In genomic region chr7:5695037-5695708, GRCh38 we compare ENCODE assay signal across 8 cellular contexts.
DNase-seq lines count a peak whose midpoint lies in the region; ATAC-seq and TF ChIP-seq lines count a peak whose summit lies in the region.

No MANE protein-coding gene starts in this region.

- H3K4me1 ChIP-seq in Loucy (ENCODE audit: insufficient read depth, low read length, poor library complexity, severe bottlenecking) (peaks cover 72% of the 10 kb centered on the region), spleen (peaks cover 78 to 100% (median 96%) of the 10 kb centered on the region in 6 donors), BE2C (peaks cover 38% of the 10 kb centered on the region)

- H3K79me2 ChIP-seq in Loucy (ENCODE audit: insufficient read depth, low read length) = peaks cover 61% of the 10 kb centered on the region

- peaks cover 3% of the 10 kb centered on the region for H3K9me3 Mint-ChIP-seq in glutamatergic neuron (ENCODE audit: unreplicated experiment)

- peaks cover 90% of the 10 kb centered on the region for H3K4me1 Mint-ChIP-seq in glutamatergic neuron (ENCODE audit: low read depth, unreplicated experiment)

- WGBS in spleen, 5 donors = 26 to 36% (median 30%) methylated on average over 19 of the region's 19 CpGs

- H3K9ac ChIP-seq in Loucy (ENCODE audit: low read depth, low read length, poor library complexity, severe bottlenecking) = peak overlapping the region; percentile 72

- H3K27me3 ChIP-seq in Loucy (ENCODE audit: insufficient read depth, low read length, poor library complexity, severe bottlenecking) (no peaks in the 10 kb centered on the region), spleen (replicated peaks in 1 of 7) (no peaks in the 10 kb centered on the region), BE2C (no peaks in the 10 kb centered on the region)

- TF ChIP-seq POLR2A in spleen (IDR thresholded peaks at IDR 0.05) = peak in 1 of 3 donors; percentile 77

- H3K27me3 Mint-ChIP-seq in glutamatergic neuron (ENCODE audit: unreplicated experiment) = peaks cover 2% of the 10 kb centered on the region

- DNase-seq in AG10803 (ENCODE audit: low read depth) (peak; percentile 93), glutamatergic neuron (no peak), spleen (peak; percentile 88), NCI-H510A treated with DMSO at 0.1 percent for 48 hours (lab: John Stamatoyannopoulos, UW) (no peak), BE2C (no peak)
- peak; percentile 78 to 81 for DNase-seq in activated T-cell treated with anti-CD3 and anti-CD28 coated beads, Interleukin-2, amount 50 U/mL, for 48 hours

- H3K4me3 Mint-ChIP-seq in glutamatergic neuron (ENCODE audit: unreplicated experiment) = peak overlapping the region; percentile 59

- H3K36me3 ChIP-seq in Loucy (ENCODE audit: insufficient read depth, low read length) (no peaks in the 10 kb centered on the region; the same call in 1 of the 2 replicates), spleen (peaks cover 0 to 12% (median 0%) of the 10 kb centered on the region in 6 donors), BE2C (peaks cover 9% of the 10 kb centered on the region)

- no peaks in the 10 kb centered on the region for H3F3A ChIP-seq in Loucy (ENCODE audit: low read depth)

- H3K4me3 ChIP-seq in AG10803 (ENCODE audit: low read length) (peak overlapping the region; percentile 65), Loucy (ENCODE audit: low read length, poor library complexity, severe bottlenecking) (peak overlapping the region; percentile 59), spleen (peak overlapping the region in 6 of 8 donors; percentile 14 to 60 (median 24)), BE2C (ENCODE audit: low read depth, low read length) (no peak overlapping the region)

- peak; percentile 29 for ATAC-seq in GM19468 (IDR thresholded peaks at IDR 0.05; ENCODE audit: extremely low read depth, unreplicated experiment)

- intact Hi-C loops in spleen (cut with DNase I; ENCODE audit: low total_unique reads) = no loop called here

- H4K20me1 ChIP-seq in Loucy (ENCODE audit: insufficient read depth, low read length, poor library complexity, severe bottlenecking) = peaks cover 6% of the 10 kb centered on the region

- H3K4me2 ChIP-seq in Loucy (ENCODE audit: low read depth, low read length, poor library complexity, severe bottlenecking) = peak overlapping the region; percentile 62

- no peak for TF ChIP-seq CTCF in AG10803 (conservative IDR thresholded peaks at IDR 0.05; ENCODE audit: low read length)
- no peak for TF ChIP-seq CTCF in Loucy (conservative IDR thresholded peaks at IDR 0.05; ENCODE audit: low read length)
- TF ChIP-seq CTCF in glutamatergic neuron (IDR thresholded peaks at IDR 0.05; ENCODE audit: partially characterized antibody, unreplicated experiment) = no peak
- no peak for TF ChIP-seq CTCF in spleen (IDR thresholded peaks at IDR 0.05 in 8 of 11, conservative IDR thresholded peaks at IDR 0.05 in 3 of 11)
- TF ChIP-seq CTCF in BE2C (IDR thresholded peaks at IDR 0.05; ENCODE audit: low read depth, low read length) = no peak

- no peaks in the 10 kb centered on the region for H3K9me3 ChIP-seq in Loucy (ENCODE audit: insufficient read depth, low read depth, low read length)
- no peaks in the 10 kb centered on the region for H3K9me3 ChIP-seq in spleen
- H3K9me3 ChIP-seq in BE2C = no peaks in the 10 kb centered on the region

- H2AFZ ChIP-seq in Loucy (ENCODE audit: low read length) = no peak overlapping the region

- peak overlapping the region; percentile 54 for H3K27ac Mint-ChIP-seq in glutamatergic neuron (ENCODE audit: unreplicated experiment)

- no peaks in the 10 kb centered on the region for H3K9me2 ChIP-seq in Loucy (replicated peaks; ENCODE audit: low read depth, low read length)

- peak overlapping the region; percentile 49 to 89 (median 86) for H3K27ac ChIP-seq in spleen

- H3K36me3 Mint-ChIP-seq in glutamatergic neuron (ENCODE audit: unreplicated experiment) = no peaks in the 10 kb centered on the region

Comparison
In these comparisons a context has a peak if more than half of its experiments do, and no peak if none do; other contexts are left out.
1. DNase-seq: peak in AG10803 (single experiment), activated T-cell treated with anti-CD3 and anti-CD28 coated beads, Interleukin-2, amount 50 U/mL, for 48 hours (2 of 2) and spleen (single experiment); none in glutamatergic neuron (single experiment), NCI-H510A treated with DMSO at 0.1 percent for 48 hours (single experiment) and BE2C (single experiment).